In the genomic region with DNA sequence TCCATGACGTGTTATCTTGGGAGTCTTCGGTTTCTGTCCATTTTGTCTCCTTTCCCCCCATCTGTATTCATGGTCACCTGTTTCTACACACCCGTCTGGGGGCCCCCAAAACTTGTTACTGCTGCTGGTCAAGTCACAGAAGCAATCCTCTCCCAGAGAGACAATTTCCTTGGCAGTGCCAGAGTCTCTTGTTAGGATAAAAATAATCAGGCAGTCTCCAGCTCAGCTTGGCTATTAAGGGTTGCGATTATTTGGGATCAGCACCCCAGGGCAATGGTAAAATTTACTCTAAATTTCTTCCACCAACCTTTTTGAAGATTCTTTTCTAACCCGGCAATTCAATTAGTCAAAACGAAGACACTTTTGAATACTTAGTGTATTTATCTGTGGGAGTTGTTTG, we compare ENCODE assay signal across 16 cellular contexts.
DNase-seq lines count a peak whose midpoint lies in the region; ATAC-seq, FAIRE-seq and TF ChIP-seq lines count a peak whose summit lies in the region.
"Had no signal": no experiment of that assay in that cellular context is flagged by ENCODE, and none has a peak within 500 bp of the region (broad histone marks: within the 10 kb centered on the region; RNA-seq: fewer than 3 reads in every experiment).

No MANE protein-coding gene starts in this region.

- 51% methylated on average over 6 of the region's 6 CpGs for WGBS in HepG2 (ENCODE audit: low lambda C conversion rate)
- WGBS in right lobe of liver (ENCODE audit: insufficient coverage, low coverage, low lambda C conversion rate, missing lambda C conversion rate), result 69% methylated on average over 6 of the region's 6 CpGs
- 49% methylated on average over 6 of the region's 6 CpGs for WGBS in hepatocyte (ENCODE audit: low lambda C conversion rate, missing lambda C conversion rate)

- H3K79me2 ChIP-seq in HepG2 (ENCODE audit: insufficient read depth, low read length) (no peaks in the 10 kb centered on the region), hepatocyte (no peaks in the 10 kb centered on the region)

- H3K27me3 ChIP-seq in HepG2 (ENCODE audit: control insufficient read depth in 1 of 2, insufficient read depth in 2 of 2, low read length in 2 of 2), result no peaks in the 10 kb centered on the region
- no peaks in the 10 kb centered on the region for H3K27me3 ChIP-seq in right lobe of liver
- no peaks in the 10 kb centered on the region for H3K27me3 ChIP-seq in hepatocyte
- no peaks in the 10 kb centered on the region for H3K27me3 ChIP-seq in Peyer's patch

- H3K9me2 ChIP-seq in hepatocyte (replicated peaks; ENCODE audit: insufficient read depth), result no peaks in the 10 kb centered on the region

- H3K4me3 ChIP-seq in HepG2 (replicated peaks in 1 of 3; ENCODE audit: insufficient read depth in 1 of 3, low read depth in 2 of 3, low read length in 3 of 3) (no peak overlapping the region), right lobe of liver (no peak overlapping the region), SK-N-MC (peak overlapping the region; percentile 42), hepatocyte (no peak overlapping the region), Peyer's patch (no peak overlapping the region)
- H3K4me3 ChIP-seq: PC-9 had no signal

- BruUV-seq in HepG2 (replicated peaks; lab: Mats Ljungman, UMichigan), result no TSS peak

- H3K27ac ChIP-seq in HepG2 (ENCODE audit: extremely low read length, insufficient read depth, low read length) (no peak overlapping the region), right lobe of liver (no peak overlapping the region), SK-N-MC (peak overlapping the region; percentile 84), hepatocyte (no peak overlapping the region), Peyer's patch (no peak overlapping the region)
- H3K27ac ChIP-seq: PC-9 had no signal

- FAIRE-seq in HepG2 (lab: Jason Lieb, UNC), result no peak
- FAIRE-seq: A204.1 had no signal

- intact Hi-C loops in HepG2 (cut with micrococcal nuclease; ENCODE audit: unreplicated experiment) (no loop called here), right lobe of liver (cut with DNase I) (no loop called here)

- H3K36me3 ChIP-seq in HepG2 (replicated peaks in 1 of 2; ENCODE audit: control insufficient read depth in 1 of 2, insufficient read depth in 2 of 2, low read length in 2 of 2) (no peaks in the 10 kb centered on the region), right lobe of liver (no peaks in the 10 kb centered on the region), SK-N-MC (ENCODE audit: insufficient read depth, low read length) (no peaks in the 10 kb centered on the region), hepatocyte (replicated peaks; ENCODE audit: insufficient read depth, low read depth) (no peaks in the 10 kb centered on the region), Peyer's patch (no peaks in the 10 kb centered on the region)

- ATAC-seq in HepG2 (no peak), right lobe of liver (no peak)

- in situ Hi-C loops in HepG2 (cut with HindIII; ENCODE audit: extremely low pct_ligation_motif_present, low pct_unique_long_range_greater_than_20kb), result no loop called here

- no peak for TF ChIP-seq RAD21 in HepG2 (CRISPR knock-in tag; IDR thresholded peaks at IDR 0.05)

- H3K4me2 ChIP-seq in HepG2 (ENCODE audit: low read depth, low read length) (no peak overlapping the region), hepatocyte (peak overlapping the region; percentile 36)
- H3K4me2 ChIP-seq: PC-9 had no signal

- no peak for TF ChIP-seq CTCF in HepG2 (CRISPR knock-in tag; IDR thresholded peaks at IDR 0.05)
- no peak for TF ChIP-seq CTCF in right lobe of liver (IDR thresholded peaks at IDR 0.05)
- no peak for TF ChIP-seq CTCF in hepatocyte (IDR thresholded peaks at IDR 0.05; ENCODE audit: poor library complexity)
- no peak for TF ChIP-seq CTCF in Peyer's patch (IDR thresholded peaks at IDR 0.05)

- H3K4me1 ChIP-seq in HepG2 (ENCODE audit: insufficient read depth, low read length) (no peaks in the 10 kb centered on the region), right lobe of liver (no peaks in the 10 kb centered on the region), hepatocyte (ENCODE audit: insufficient read depth) (peaks cover 8% of the 10 kb centered on the region), Peyer's patch (no peaks in the 10 kb centered on the region)
- H3K4me1 ChIP-seq: Caco-2 had no signal

- CTCF ChIA-PET in HepG2 (lab: Yijun Ruan, JAX; ENCODE audit: low intra/inter-chr PET ratio, low total read pairs), result no interaction called here

- no peak overlapping the region for H2AFZ ChIP-seq in HepG2 (ENCODE audit: low read length)
- H2AFZ ChIP-seq in hepatocyte, result no peak overlapping the region
- H2AFZ ChIP-seq: PC-9 had no signal

- H3K9ac ChIP-seq in HepG2 (ENCODE audit: insufficient read depth, low read depth, low read length) (no peak overlapping the region), SK-N-MC (ENCODE audit: insufficient read length) (peak overlapping the region; percentile 34)

- TF ChIP-seq EP300 in HepG2 (IDR thresholded peaks at IDR 0.05; ENCODE audit: low read depth in 2 of 2, low read length in 2 of 2) (no peak), HepG2 (CRISPR knock-in tag; IDR thresholded peaks at IDR 0.05; ENCODE audit: borderline replicate concordance) (no peak)

- no peaks in the 10 kb centered on the region for H3K9me3 ChIP-seq in HepG2 (ENCODE audit: low read length)
- no peaks in the 10 kb centered on the region for H3K9me3 ChIP-seq in right lobe of liver
- no peaks in the 10 kb centered on the region for H3K9me3 ChIP-seq in SK-N-MC (ENCODE audit: low read depth, low read length)
- no peaks in the 10 kb centered on the region for H3K9me3 ChIP-seq in hepatocyte (ENCODE audit: low read depth)
- no peaks in the 10 kb centered on the region for H3K9me3 ChIP-seq in Peyer's patch
- H3K9me3 ChIP-seq: Caco-2 had no signal

- H4K20me1 ChIP-seq in HepG2 (ENCODE audit: insufficient read depth, low read length), result no peaks in the 10 kb centered on the region
- H4K20me1 ChIP-seq in hepatocyte (ENCODE audit: insufficient read depth, poor library complexity, severe bottlenecking), result no peaks in the 10 kb centered on the region

- POLR2A ChIA-PET in HepG2 (lab: Yijun Ruan, JAX), result no interaction called here

- DNase-seq in HepG2 (ENCODE audit: low spot score) (no peak), right lobe of liver (no peak), SK-N-MC (ENCODE audit: low read depth, low spot score) (no peak), hepatocyte (ENCODE audit: low spot score) (no peak), Peyer's patch (no peak), NCI-H510A (lab: John Stamatoyannopoulos, UW) (no peak), NCI-H1092 treated with DMSO at 0.1 percent for 48 hours (lab: John Stamatoyannopoulos, UW) (no peak), NCI-H128 (lab: John Stamatoyannopoulos, UW; ENCODE audit: unreplicated experiment) (no peak)
- DNase-seq: Caco-2, DMS53, NCI-H1417, NCI-H1930, NCI-H2171, NCI-H774, PC-9 had no signal

- TF ChIP-seq POLR2A in HepG2 (IDR thresholded peaks at IDR 0.05; ENCODE audit: insufficient read depth in 1 of 2, low read depth in 2 of 2, low read length in 2 of 2), result no peak
- TF ChIP-seq POLR2A in right lobe of liver (IDR thresholded peaks at IDR 0.05), result no peak
- no peak for TF ChIP-seq POLR2A in Peyer's patch (IDR thresholded peaks at IDR 0.05)

TF ChIP-seq in HepG2, 621 proteins besides CTCF, POLR2A, EP300 and RAD21:
- TF ChIP-seq HMGA1 (CRISPR knock-in tag; conservative IDR thresholded peaks at IDR 0.05) (no peak), NFIB (CRISPR knock-in tag; IDR thresholded peaks at IDR 0.05; ENCODE audit: borderline replicate concordance) (no peak), MTF1 (CRISPR knock-in tag; IDR thresholded peaks at IDR 0.05) (no peak), ZZZ3 (CRISPR knock-in tag; IDR thresholded peaks at IDR 0.05; ENCODE audit: borderline replicate concordance) (no peak), HNRNPUL1 (IDR thresholded peaks at IDR 0.05; ENCODE audit: low read depth, low read length) (no peak), CREB1 (IDR thresholded peaks at IDR 0.05) (0 out of 2 replicates have a peak, but pooled peaks have one; percentile 10), CREB1 (CRISPR knock-in tag; IDR thresholded peaks at IDR 0.05) (no peak), HOXA7 (CRISPR knock-in tag; IDR thresholded peaks at IDR 0.05) (no peak), IKZF4 (CRISPR knock-in tag; IDR thresholded peaks at IDR 0.05; ENCODE audit: borderline replicate concordance, low read depth, not compliant biosample characterization) (no peak)
- TF ChIP-seq, protein P1, sequence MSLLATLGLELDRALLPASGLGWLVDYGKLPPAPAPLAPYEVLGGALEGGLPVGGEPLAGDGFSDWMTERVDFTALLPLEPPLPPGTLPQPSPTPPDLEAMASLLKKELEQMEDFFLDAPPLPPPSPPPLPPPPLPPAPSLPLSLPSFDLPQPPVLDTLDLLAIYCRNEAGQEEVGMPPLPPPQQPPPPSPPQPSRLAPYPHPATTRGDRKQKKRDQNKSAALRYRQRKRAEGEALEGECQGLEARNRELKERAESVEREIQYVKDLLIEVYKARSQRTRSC (CRISPR knock-in tag; IDR thresholded peaks at IDR 0.05; ENCODE audit: low read depth), result no peak
TF ChIP-seq in HepG2: peak in this region for 1.
